Comparison of ENCODE assay signal across 22 cellular contexts in the genomic region with DNA sequence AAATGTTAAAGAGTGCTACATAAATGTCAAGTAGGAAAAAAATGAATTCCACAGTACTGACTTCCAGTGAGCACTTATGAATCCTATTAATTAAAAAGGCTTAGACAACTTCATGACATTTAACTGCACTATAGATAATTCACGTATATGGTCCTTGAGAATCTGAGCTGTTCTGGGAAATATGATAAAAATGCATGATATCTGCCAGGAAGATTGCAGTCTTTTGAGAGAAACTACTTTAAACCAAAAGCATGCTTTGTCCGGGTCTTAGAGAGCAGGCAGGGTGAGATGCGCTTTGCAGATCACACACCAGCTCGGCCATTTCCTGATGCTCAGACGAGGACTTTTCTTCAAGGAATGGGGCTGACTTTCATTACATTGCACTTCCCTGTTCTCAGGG. TPM values are rescaled to one million over a fixed set of nuclear protein-coding genes. Genes with fewer than 3 reads are reported as not detected.
DNase-seq lines count a peak whose midpoint lies in the region; ATAC-seq and TF ChIP-seq lines count a peak whose summit lies in the region.
"Had no signal": no experiment of that assay in that cellular context is flagged by ENCODE, and none has a peak within 500 bp of the region (broad histone marks: within the 10 kb centered on the region; RNA-seq: fewer than 3 reads in every experiment).

No MANE protein-coding gene starts in this region.

- peak overlapping the region; percentile 71 for H3K4me2 ChIP-seq in DOHH2 (ENCODE audit: low read length)
- peak overlapping the region; percentile 19 for H3K4me2 ChIP-seq in fibroblast of lung (ENCODE audit: extremely low read depth, insufficient read depth, low read length)

- H3F3A ChIP-seq in DOHH2 (ENCODE audit: control insufficient read depth, insufficient read depth): peaks cover 24% of the 10 kb centered on the region; the same call in 1 of the 2 replicates

- H3K27ac ChIP-seq in DOHH2 (ENCODE audit: low read depth, low read length): peak overlapping the region; percentile 41
- H3K27ac ChIP-seq in fibroblast of lung (ENCODE audit: insufficient read depth, low read length): peak overlapping the region; percentile 24
- no peak overlapping the region for H3K27ac ChIP-seq in suprapubic skin
- H3K27ac ChIP-seq: breast epithelium, thoracic aorta had no signal

- H3K4me1 ChIP-seq in DOHH2 (ENCODE audit: control insufficient read depth, low read length) (peaks cover 99% of the 10 kb centered on the region), fibroblast of lung (ENCODE audit: control insufficient read depth, extremely low read depth, insufficient read depth, low read length) (peaks cover 5% of the 10 kb centered on the region), suprapubic skin (peaks cover 15% of the 10 kb centered on the region)
- H3K4me1 ChIP-seq: breast epithelium had no signal

- 34% methylated on average over 5 of the region's 5 CpGs for WGBS in suprapubic skin

- H3K79me2 ChIP-seq in DOHH2 (ENCODE audit: control insufficient read depth, low read length) (peaks cover 30% of the 10 kb centered on the region), fibroblast of lung (ENCODE audit: control insufficient read depth, insufficient read depth, low read length) (no peaks in the 10 kb centered on the region)

- peak; percentile 45 for ATAC-seq in omental fat pad (ENCODE audit: low FRiP score)
- ATAC-seq: activated CD4-positive, CD25-positive, alpha-beta regulatory T cell treated with anti-CD3 and anti-CD28 coated beads, Interleukin-2, amount 50 U/mL, for 24 hours; activated T-cell treated with anti-CD3 and anti-CD28 coated beads, Interleukin-2, amount 50 U/mL, for 72 hours; stimulated activated naive B cell treated with anti-CD40 and anti-IgM and Interleukin-4, amounts not matched to agents 10 μg/mL and 1 μg/mL and 100 μg/mL, for 72 hours had no signal

- H3K9ac ChIP-seq in fibroblast of lung (ENCODE audit: insufficient read depth, low read length): peak overlapping the region; percentile 22

- H3K9me2 ChIP-seq in DOHH2 (replicated peaks; ENCODE audit: control insufficient read depth, low read length): no peaks in the 10 kb centered on the region

- H3K9me3 ChIP-seq in DOHH2 (ENCODE audit: control insufficient read depth, insufficient read depth, low read length) (peaks cover 3% of the 10 kb centered on the region; the same call in 1 of the 2 replicates), fibroblast of lung (ENCODE audit: control insufficient read depth, insufficient read depth, low read depth, low read length) (no peaks in the 10 kb centered on the region), suprapubic skin (no peaks in the 10 kb centered on the region)
- H3K9me3 ChIP-seq: breast epithelium, thoracic aorta had no signal

- no peak for TF ChIP-seq EP300 in suprapubic skin (IDR thresholded peaks at IDR 0.05)

- H3K36me3 ChIP-seq in DOHH2 (ENCODE audit: control insufficient read depth, low read length) (no peaks in the 10 kb centered on the region), fibroblast of lung (ENCODE audit: control insufficient read depth, insufficient read depth, low read length) (no peaks in the 10 kb centered on the region), suprapubic skin (no peaks in the 10 kb centered on the region)
- H3K36me3 ChIP-seq: breast epithelium, thoracic aorta had no signal

- no peak for TF ChIP-seq CTCF in DOHH2 (IDR thresholded peaks at IDR 0.05; ENCODE audit: low read depth, low read length, poor library complexity, severe bottlenecking)
- no peak for TF ChIP-seq CTCF in fibroblast of lung (conservative IDR thresholded peaks at IDR 0.05 in 1 of 2, IDR thresholded peaks at IDR 0.05 in 1 of 2; ENCODE audit: low read depth in 1 of 2, low read length in 2 of 2)
- TF ChIP-seq CTCF in omental fat pad (IDR thresholded peaks at IDR 0.05): no peak
- TF ChIP-seq CTCF in suprapubic skin (IDR thresholded peaks at IDR 0.05): no peak

- DNase-seq in amniotic epithelial cell (ENCODE audit: low read depth): peak; percentile 64
- DNase-seq in fibroblast of lung (ENCODE audit: low read depth in 2 of 2): peak; percentile 10 to 68
- no peak for DNase-seq in omental fat pad (ENCODE audit: low spot score)
- no peak for DNase-seq in NCI-H2171 treated with DMSO at 0.1 percent for 48 hours (lab: John Stamatoyannopoulos, UW)
- no peak for DNase-seq in activated T-cell treated with anti-CD3 and anti-CD28 coated beads, Interleukin-2, amount 50 U/mL, for 1 hour
- DNase-seq in NCI-H146 treated with DMSO at 0.1 percent for 48 hours (lab: John Stamatoyannopoulos, UW; ENCODE audit: unreplicated experiment): no peak
- no peak for DNase-seq in suprapubic skin (ENCODE audit: low spot score in 2 of 2)
- DNase-seq: activated naive CD8-positive, alpha-beta T cell treated with anti-CD3 and anti-CD28 coated beads for 36 hours; activated T-cell treated with anti-CD3 and anti-CD28 coated beads, Interleukin-2, amount 50 U/mL, for 72 hours; COR-L47; dermis blood vessel endothelial cell; DND-41; HCEC 1CT; naive B cell; NCI-H510A treated with DMSO at 0.1 percent for 48 hours; RPMI8226; stimulated activated CD4-positive, alpha-beta T cell treated with anti-CD3 and anti-CD28 coated beads, Interleukin-2, amount 100 ng/mL, for 24 hours; stimulated activated naive B cell treated with anti-CD40 and anti-IgM and Interleukin-4, amounts not matched to agents 10 μg/mL and 1 μg/mL and 100 μg/mL, for 72 hours had no signal

- no peak for TF ChIP-seq POLR2A in suprapubic skin (IDR thresholded peaks at IDR 0.05)

- H3K27me3 ChIP-seq in DOHH2 (ENCODE audit: control insufficient read depth, low read length) (no peaks in the 10 kb centered on the region), fibroblast of lung (ENCODE audit: control insufficient read depth, insufficient read depth, low read length) (no peaks in the 10 kb centered on the region), suprapubic skin (no peaks in the 10 kb centered on the region)
- H3K27me3 ChIP-seq: breast epithelium had no signal

- H3K4me3 ChIP-seq in DOHH2 (ENCODE audit: low read length): peak overlapping the region; percentile 46
- no peak overlapping the region for H3K4me3 ChIP-seq in fibroblast of lung (replicated peaks in 1 of 4; ENCODE audit: control extremely low read depth in 1 of 4, insufficient read depth in 1 of 4, low read depth in 3 of 4, low read length in 4 of 4)
- no peak overlapping the region for H3K4me3 ChIP-seq in suprapubic skin
- H3K4me3 ChIP-seq: breast epithelium, thoracic aorta had no signal

- no peaks in the 10 kb centered on the region for H4K20me1 ChIP-seq in DOHH2 (ENCODE audit: control insufficient read depth, insufficient read depth, low read depth, low read length)
- H4K20me1 ChIP-seq in fibroblast of lung (ENCODE audit: control insufficient read depth, extremely low read depth, insufficient read depth, low read length): no peaks in the 10 kb centered on the region

- H2AFZ ChIP-seq in fibroblast of lung (ENCODE audit: low read length): peak overlapping the region; percentile 20

RNA-seq across cellular contexts. Expression of a gene that starts 42.6 kb away (rescaled TPM):
- total RNA-seq in fibroblast of lung (0.26 and 0.33 TPM in 2 replicates), omental fat pad (10 to 100 TPM in 1 of 4 donors, 1 to 10 TPM in 3; 2.9 to 31.1 (median 5.9) TPM), suprapubic skin (1 to 10 TPM in 3 of 4 donors, under 1 TPM in 1; 0.83 to 3.1 (median 1.3) TPM)
- 0.20 and 0.52 TPM in 2 replicates for polyA plus RNA-seq in fibroblast of lung
- polyA plus RNA-seq in fibroblast of lung (2012): 0.12 and 0.61 TPM in 2 replicates
- polyA minus RNA-seq in fibroblast of lung (ENCODE audit: low replicate concordance): 0.67 and 3.7 TPM in 2 replicates

RNA-seq across cellular contexts. Expression of a gene that starts 54.5 kb away (rescaled TPM):
- total RNA-seq in fibroblast of lung (0.77 and 1.7 TPM in 2 replicates), omental fat pad (10 to 100 TPM in 1 of 4 donors, 1 to 10 TPM in 2, under 1 TPM in 1; 0.56 to 25.1 (median 3.9) TPM), suprapubic skin (1 to 10 TPM in 1 of 4 donors, under 1 TPM in 1, not detected in 2; 0.24 to 1.5 TPM)
- polyA plus RNA-seq in fibroblast of lung: 0.14 and 0.17 TPM in 2 replicates
- 0.03 and 0.13 TPM in 2 replicates for polyA plus RNA-seq in fibroblast of lung (2012)
- polyA minus RNA-seq in fibroblast of lung (ENCODE audit: low replicate concordance): not detected in 2 replicates

Comparison
In these comparisons a context has a peak if more than half of its experiments do, and no peak if none do; other contexts are left out.
1. DNase-seq: peak in amniotic epithelial cell (single experiment) and fibroblast of lung (2 of 2); none in omental fat pad (single experiment), NCI-H2171 treated with DMSO at 0.1 percent for 48 hours (single experiment), activated T-cell treated with anti-CD3 and anti-CD28 coated beads, Interleukin-2, amount 50 U/mL, for 1 hour (single experiment), NCI-H146 treated with DMSO at 0.1 percent for 48 hours (single experiment) and suprapubic skin (0 of 2).